In genomic region chr17:8610558-8610957, GRCh38 we compare ENCODE assay signal across 25 cellular contexts. TPM values are rescaled to one million over a fixed set of nuclear protein-coding genes. Genes with fewer than 3 reads are reported as not detected.
DNase-seq lines count a peak whose midpoint lies in the region; ATAC-seq and TF ChIP-seq lines count a peak whose summit lies in the region.
"Had no signal": no experiment of that assay in that cellular context is flagged by ENCODE, and none has a peak within 500 bp of the region (broad histone marks: within the 10 kb centered on the region; RNA-seq: fewer than 3 reads in every experiment).

No MANE protein-coding gene starts in this region.

- CTCF ChIA-PET in Caco-2 (lab: Charles Lee) = no interaction called here

- H3K36me3 ChIP-seq in Caco-2 (ENCODE audit: control insufficient read depth, insufficient read depth, low read length) (no peaks in the 10 kb centered on the region), ascending aorta (no peaks in the 10 kb centered on the region), lower lobe of right lung (no peaks in the 10 kb centered on the region), subcutaneous abdominal adipose tissue (ENCODE audit: control insufficient read depth in 5 of 5, insufficient read depth in 5 of 5, low read length in 5 of 5) (no peaks in the 10 kb centered on the region)

- intact Hi-C loops in Caco-2 (cut with micrococcal nuclease; ENCODE audit: unreplicated experiment) = no loop called here
- intact Hi-C loops in ascending aorta (cut with DNase I) = loop anchor here (2.0 kb wide), 1 partner anchor 20 kb away; the partner anchor contains the start of gene MYH10
- intact Hi-C loops in lower lobe of right lung (cut with DNase I) = no loop called here

- H3K4me3 ChIP-seq in Caco-2 (ENCODE audit: low read depth, low read length) = no peak overlapping the region
- peak overlapping the region; percentile 43 to 50 for H3K4me3 ChIP-seq in ascending aorta
- H3K4me3 ChIP-seq in lower lobe of right lung = no peak overlapping the region
- no peak overlapping the region for H3K4me3 ChIP-seq in subcutaneous abdominal adipose tissue (ENCODE audit: low read depth in 1 of 5, low read length in 5 of 5)
- H3K4me3 ChIP-seq: BLaER1 treated with 17β-estradiol and CSF1 and Interleukin-3, amounts not matched to agents 10 nM and 100 nM; SK-N-MC had no signal

- no peak for ATAC-seq in lower lobe of right lung
- ATAC-seq: activated CD8-positive, alpha-beta T cell treated with anti-CD3 and anti-CD28 coated beads, Interleukin-2, amount 10 ng/mL, durations not matched to agents 7 days and 5 days had no signal

- no peaks in the 10 kb centered on the region for H3K27me3 ChIP-seq in Caco-2 (replicated peaks; ENCODE audit: control insufficient read depth, insufficient read depth, low read length)
- no peaks in the 10 kb centered on the region for H3K27me3 ChIP-seq in ascending aorta
- H3K27me3 ChIP-seq in lower lobe of right lung (ENCODE audit: low read depth) = no peaks in the 10 kb centered on the region
- H3K27me3 ChIP-seq in subcutaneous abdominal adipose tissue (ENCODE audit: control insufficient read depth in 5 of 5, insufficient read depth in 4 of 5, low read length in 5 of 5) = no peaks in the 10 kb centered on the region
- H3K27me3 ChIP-seq: dorsolateral prefrontal cortex had no signal

- no peaks in the 10 kb centered on the region for H3K27me3 Mint-ChIP-seq in Caco-2 (ENCODE audit: insufficient read depth, unreplicated experiment)

- H3K9me3 ChIP-seq in Caco-2 (no peaks in the 10 kb centered on the region), ascending aorta (no peaks in the 10 kb centered on the region), lower lobe of right lung (no peaks in the 10 kb centered on the region), subcutaneous abdominal adipose tissue (ENCODE audit: control insufficient read depth in 5 of 5, low read length in 5 of 5) (no peaks in the 10 kb centered on the region)

- H3K4me3 Mint-ChIP-seq in Caco-2 (ENCODE audit: unreplicated experiment) = no peak overlapping the region
- H3K4me3 Mint-ChIP-seq: activated CD8-positive, alpha-beta T cell treated with anti-CD3 and anti-CD28 coated beads, Interleukin-2, amount 10 ng/mL, durations not matched to agents 7 days and 5 days; activated naive CD8-positive, alpha-beta T cell; central memory CD8-positive, alpha-beta T cell; neural crest cell had no signal

- TF ChIP-seq CTCF in Caco-2 (IDR thresholded peaks at IDR 0.05; ENCODE audit: insufficient read depth in 1 of 2, low read depth in 1 of 2, low read length in 1 of 2, severe bottlenecking in 1 of 2, unreplicated experiment in 1 of 2) (no peak), ascending aorta (IDR thresholded peaks at IDR 0.05) (no peak), lower lobe of right lung (IDR thresholded peaks at IDR 0.05) (no peak)

- peak overlapping the region; percentile 65 to 93 for H3K27ac ChIP-seq in ascending aorta
- H3K27ac ChIP-seq in lower lobe of right lung = peak overlapping the region; percentile 70
- peak overlapping the region; percentile 85 for H3K27ac ChIP-seq in subcutaneous abdominal adipose tissue (ENCODE audit: low read depth, low read length)
- H3K27ac ChIP-seq: BLaER1 treated with 17β-estradiol and CSF1 and Interleukin-3, amounts not matched to agents 10 nM and 100 nM; KMS-11; RWPE1 had no signal

- peaks cover 25% of the 10 kb centered on the region for H3K4me1 Mint-ChIP-seq in Caco-2 (ENCODE audit: low read depth, unreplicated experiment)
- H3K4me1 Mint-ChIP-seq: central memory CD8-positive, alpha-beta T cell had no signal

- DNase-seq in Caco-2 (no peak), ascending aorta (ENCODE audit: low spot score in 2 of 2) (no peak), lower lobe of right lung (no peak), COLO668 (lab: John Stamatoyannopoulos, UW; ENCODE audit: unreplicated experiment) (no peak), DMS53 (lab: John Stamatoyannopoulos, UW) (no peak), NCI-H1105 treated with DMSO at 0.1 percent for 48 hours (lab: John Stamatoyannopoulos, UW) (no peak)
- DNase-seq: activated CD4-positive, alpha-beta T cell treated with anti-CD3 and anti-CD28 coated beads for 1 hour; activated CD8-positive, alpha-beta T cell treated with anti-CD3 and anti-CD28 coated beads, Interleukin-2, amount 10 ng/mL, durations not matched to agents 7 days and 5 days; Calu3; dorsolateral prefrontal cortex; glutamatergic neuron; HCEC 1CT; kidney; posterior cingulate gyrus; stimulated activated naive CD4-positive, alpha-beta T cell treated with Interleukin-2 at 50 U/mL for 16 hours; T-helper 2 cell had no signal

- POLR2A ChIA-PET in Caco-2 (lab: Charles Lee) = no interaction called here

- H3K9ac ChIP-seq in subcutaneous abdominal adipose tissue (ENCODE audit: low read length in 5 of 5) = no peak overlapping the region
- H3K9ac ChIP-seq: BLaER1 treated with 17β-estradiol and CSF1 and Interleukin-3, amounts not matched to agents 10 nM and 100 nM; KMS-11 had no signal

- H3K4me1 ChIP-seq in Caco-2 (peaks cover 11% of the 10 kb centered on the region; the same call in 1 of the 2 replicates), ascending aorta (peaks cover 20 to 46% of the 10 kb centered on the region in 2 donors), lower lobe of right lung (peaks cover 14% of the 10 kb centered on the region), subcutaneous abdominal adipose tissue (ENCODE audit: control insufficient read depth in 5 of 5, insufficient read depth in 5 of 5, low read length in 5 of 5) (peaks cover 4 to 53% (median 42%) of the 10 kb centered on the region in 5 donors)

- H3K36me3 Mint-ChIP-seq in Caco-2 (ENCODE audit: insufficient read depth, unreplicated experiment) = peaks cover 17% of the 10 kb centered on the region

- H3K9me3 Mint-ChIP-seq in Caco-2 (ENCODE audit: unreplicated experiment) = no peaks in the 10 kb centered on the region
- H3K9me3 Mint-ChIP-seq: activated T-helper 2 cell treated with anti-CD3 and anti-CD28 coated beads, Interferon-gamma antibody, Interleukin-2, Interleukin-4, amounts not matched to agents 10 μg/mL and 5 μg/mL and 100 μg/mL, durations not matched to agents 14 hours and 24 hours and 36 hours; central memory CD8-positive, alpha-beta T cell had no signal

- BruUV-seq in Caco-2 (replicated peaks; lab: Mats Ljungman, UMichigan) = no TSS peak

- H3K27ac Mint-ChIP-seq in Caco-2 (ENCODE audit: unreplicated experiment) = peak overlapping the region; percentile 18
- H3K27ac Mint-ChIP-seq: activated CD8-positive, alpha-beta T cell treated with anti-CD3 and anti-CD28 coated beads, Interleukin-2, amount 10 ng/mL, durations not matched to agents 7 days and 5 days; activated naive CD8-positive, alpha-beta T cell; activated T-helper 2 cell treated with anti-CD3 and anti-CD28 coated beads, Interferon-gamma antibody, Interleukin-2, Interleukin-4, amounts not matched to agents 10 μg/mL and 5 μg/mL and 100 μg/mL, durations not matched to agents 14 hours and 24 hours and 36 hours had no signal

RNA-seq across cellular contexts. Expression of gene MYH10, which starts 20.0 kb away (rescaled TPM):
- 64.3 and 74.0 TPM in 2 replicates for total RNA-seq in Caco-2 (2022)
- total RNA-seq in ascending aorta = 378 TPM
- total RNA-seq in lower lobe of right lung = 83.3 TPM

Comparison
In these comparisons a context has a peak if more than half of its experiments do, and no peak if none do; other contexts are left out.
1. H3K4me3 ChIP-seq: peak in ascending aorta (2 of 2); none in Caco-2 (single experiment), lower lobe of right lung (single experiment) and subcutaneous abdominal adipose tissue (0 of 5).
2. Peak in every context shown above with its lines, with median percentiles within 50 percentile points of each other: H3K27ac ChIP-seq.